In genomic region chr3:181896605-181897004, GRCh38 we compare ENCODE assay signal across 23 cellular contexts.
"Had no signal": no experiment of that assay in that cellular context is flagged by ENCODE, and none has a peak within 500 bp of the region (broad histone marks: within the 10 kb centered on the region; RNA-seq: fewer than 3 reads in every experiment).

No MANE protein-coding gene starts in this region.

- H3K9me3 ChIP-seq: esophagus muscularis mucosa, mucosa of descending colon, thyroid gland had no signal

- H3K27ac ChIP-seq: esophagus muscularis mucosa, hepatocyte, neural progenitor cell, thyroid gland had no signal

- H3K4me1 ChIP-seq: esophagus muscularis mucosa, neural progenitor cell, thyroid gland had no signal

- FAIRE-seq: endothelial cell of umbilical vein had no signal

- H3K4me2 ChIP-seq: hepatocyte, neural progenitor cell had no signal

- H3K27me3 Mint-ChIP-seq: activated B cell treated with CpG ODN at 0.5 μM for 24 hours; activated CD8-positive, alpha-beta T cell treated with anti-CD3 and anti-CD28 coated beads for 36 hours; activated naive CD8-positive, alpha-beta T cell treated with anti-CD3 and anti-CD28 coated beads for 36 hours; activated T-helper 17 cell treated with anti-CD3 and anti-CD28 coated beads, Interleukin-2, amount 50 U/mL, for 72 hours; naive B cell; progenitor cell of endocrine pancreas had no signal

- H3K27ac Mint-ChIP-seq: activated B cell treated with CpG ODN at 0.5 μM for 24 hours; activated CD8-positive, alpha-beta T cell treated with anti-CD3 and anti-CD28 coated beads for 36 hours; activated naive CD8-positive, alpha-beta T cell treated with anti-CD3 and anti-CD28 coated beads for 36 hours; activated T-helper 17 cell treated with anti-CD3 and anti-CD28 coated beads, Interleukin-2, amount 50 U/mL, for 72 hours; neural progenitor cell; progenitor cell of endocrine pancreas had no signal

- DNase-seq: activated B cell treated with CpG ODN at 0.5 μM for 24 hours; activated CD4-positive, alpha-beta T cell treated with anti-CD3 and anti-CD28 coated beads for 48 hours; activated CD8-positive, alpha-beta T cell treated with anti-CD3 and anti-CD28 coated beads for 36 hours; activated naive CD4-positive, alpha-beta T cell; activated naive CD8-positive, alpha-beta T cell treated with anti-CD3 and anti-CD28 coated beads for 36 hours; activated T-cell treated with anti-CD3 and anti-CD28 coated beads, Interleukin-2, amount 50 U/mL, for 1 hour; amniotic stem cell; dermis blood vessel endothelial cell; effector memory CD4-positive, alpha-beta T cell; left cardiac atrium; mesenchymal stem cell; mucosa of descending colon; naive B cell; stimulated activated CD4-positive, alpha-beta T cell treated with anti-CD3 and anti-CD28 coated beads, Interleukin-1b, Interleukin-23, amount 100 ng/mL, for 48 hours; stimulated activated CD8-positive, alpha-beta memory T cell treated with anti-CD3 and anti-CD28 coated beads, Interleukin-4, amount 100 ng/mL, for 48 hours; stimulated activated naive CD4-positive, alpha-beta T cell treated with Interleukin-2 at 50 U/mL for 16 hours; thyroid gland had no signal

- H3K4me1 Mint-ChIP-seq: activated B cell treated with CpG ODN at 0.5 μM for 24 hours; activated naive CD8-positive, alpha-beta T cell treated with anti-CD3 and anti-CD28 coated beads for 36 hours; activated T-helper 17 cell treated with anti-CD3 and anti-CD28 coated beads, Interleukin-2, amount 50 U/mL, for 72 hours had no signal

- H3K9me3 Mint-ChIP-seq: activated B cell treated with CpG ODN at 0.5 μM for 24 hours; activated CD8-positive, alpha-beta T cell treated with anti-CD3 and anti-CD28 coated beads for 36 hours; activated naive CD8-positive, alpha-beta T cell treated with anti-CD3 and anti-CD28 coated beads for 36 hours; activated T-helper 17 cell treated with anti-CD3 and anti-CD28 coated beads, Interleukin-2, amount 50 U/mL, for 72 hours; naive B cell; neural progenitor cell had no signal

- H3K36me3 ChIP-seq: esophagus muscularis mucosa, neural progenitor cell, thyroid gland had no signal

- H3K27me3 ChIP-seq: esophagus muscularis mucosa, hepatocyte, neural progenitor cell, thyroid gland had no signal

- H3K36me3 Mint-ChIP-seq: activated naive CD8-positive, alpha-beta T cell treated with anti-CD3 and anti-CD28 coated beads for 36 hours; naive B cell; neural progenitor cell had no signal

- H3K79me2 ChIP-seq: hepatocyte had no signal

- H2AFZ ChIP-seq: hepatocyte, neural progenitor cell had no signal

- ATAC-seq: activated CD8-positive, alpha-beta T cell treated with anti-CD3 and anti-CD28 coated beads for 36 hours; activated T-helper 17 cell treated with anti-CD3 and anti-CD28 coated beads, Interleukin-2, amount 50 U/mL, for 72 hours; left cardiac atrium; mucosa of descending colon had no signal

- H3K4me3 Mint-ChIP-seq: activated B cell treated with CpG ODN at 0.5 μM for 24 hours; activated CD8-positive, alpha-beta T cell treated with anti-CD3 and anti-CD28 coated beads for 36 hours; activated naive CD8-positive, alpha-beta T cell treated with anti-CD3 and anti-CD28 coated beads for 36 hours; activated T-helper 17 cell treated with anti-CD3 and anti-CD28 coated beads, Interleukin-2, amount 50 U/mL, for 72 hours; naive B cell; neural progenitor cell had no signal

- H3K4me3 ChIP-seq: esophagus muscularis mucosa, hepatocyte, mucosa of descending colon, neural progenitor cell, thyroid gland had no signal
